ENCODE assay signal across 8 cellular contexts in the genomic region with DNA sequence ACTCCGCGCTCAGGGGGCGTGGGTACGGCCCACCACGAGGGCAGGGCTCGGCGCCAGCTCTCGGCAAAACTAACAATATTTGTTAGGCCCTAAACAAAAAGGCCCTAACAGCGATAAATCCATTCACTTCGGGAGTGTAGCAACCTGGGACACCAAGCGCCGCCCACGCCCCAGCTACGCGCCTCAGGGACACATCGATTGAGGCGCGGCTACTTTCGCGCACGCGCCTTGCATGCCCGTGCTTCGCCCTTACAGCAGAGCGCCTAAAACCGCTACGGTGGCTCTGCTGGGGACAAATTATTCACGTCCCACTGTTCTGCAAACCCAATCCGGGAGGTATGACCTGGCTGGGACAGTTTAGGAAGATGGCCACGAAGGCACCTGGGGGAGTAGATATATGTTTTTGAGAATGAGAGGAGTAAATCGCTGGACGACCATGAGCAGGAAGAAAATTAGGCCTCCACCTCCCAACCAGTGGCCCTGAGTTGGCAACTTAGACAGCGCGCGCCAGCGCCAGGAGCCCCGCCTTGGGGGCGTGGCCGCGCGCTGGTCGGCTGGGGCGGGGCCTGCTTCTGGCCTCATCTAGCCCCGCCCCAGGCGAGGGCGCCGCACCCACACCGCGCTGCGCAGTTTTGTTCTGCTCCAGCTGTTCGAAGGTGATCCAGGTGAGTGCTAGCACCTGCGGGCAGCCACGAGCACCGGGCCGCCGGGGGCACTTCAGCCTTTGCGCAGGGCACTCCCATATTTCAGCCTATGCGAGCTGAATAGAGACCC. TPM values are rescaled to one million over a fixed set of nuclear protein-coding genes. Genes with fewer than 3 reads are reported as not detected.
A peak's percentile ranks its signal among the peaks of the same experiment; 100 is the strongest.
DNase-seq lines count a peak whose midpoint lies in the region; ATAC-seq, FAIRE-seq and TF ChIP-seq lines count a peak whose summit lies in the region.

Gene MGST3 (plus strand): TSS at position 606 of the 774 bp plus-strand sequence. CDS start 18,614 bp downstream, outside the sequence.

- TF ChIP-seq CTCF in MM.1S (IDR thresholded peaks at IDR 0.05; ENCODE audit: low read length) (no peak), fibroblast of the aortic adventitia (IDR thresholded peaks at IDR 0.05; ENCODE audit: insufficient read depth, low read length) (no peak)

- H3K27ac ChIP-seq in MM.1S (ENCODE audit: low read length), result peak within 1 kb of the TSS; percentile 86

- H3K4me3 Mint-ChIP-seq in natural killer cell treated with Interleukin-12 subunit alpha and Interleukin-12 subunit beta and Interleukin-15 and Interleukin-18, amount 100 ng/mL, for 72 hours, result no peak within 1 kb of the TSS

- no peaks in the 10 kb centered on the region for H3K27me3 ChIP-seq in MM.1S (replicated peaks; ENCODE audit: insufficient read depth, low read length)

- H3K4me2 ChIP-seq in MM.1S (ENCODE audit: low read depth, low read length), result peak within 1 kb of the TSS; percentile 86

- peaks cover 5% of the 10 kb centered on the region for H3K4me1 ChIP-seq in MM.1S (ENCODE audit: low read length)

- H3F3A ChIP-seq in MM.1S (ENCODE audit: insufficient read depth, low read length), result peaks cover 21% of the 10 kb centered on the region

- peak; percentile 92 for DNase-seq in HCEC 1CT
- peak; percentile 100 for DNase-seq in MM.1S
- DNase-seq in SHP77 treated with DMSO at 0.1 percent for 48 hours (lab: John Stamatoyannopoulos, UW), result peak; percentile 97
- peak; percentile 97 for DNase-seq in activated effector memory CD4-positive, alpha-beta T cell treated with anti-CD3 and anti-CD28 coated beads, Interleukin-2, amount 50 U/mL, for 16 hours
- peak; percentile 98 for DNase-seq in fibroblast of the aortic adventitia (ENCODE audit: low read depth)
- peak; percentile 94 for DNase-seq in natural killer cell treated with Interleukin-12 subunit alpha and Interleukin-12 subunit beta and Interleukin-15 and Interleukin-18, amount 100 ng/mL, for 72 hours (ENCODE audit: low spot score)
- peak; percentile 95 for DNase-seq in stimulated activated naive CD8-positive, alpha-beta T cell treated with anti-CD3 and anti-CD28 coated beads, Interleukin-15, Interleukin-2, amounts not matched to agents 100 U/mL and 50 U/mL, for 24 hours

- no peaks in the 10 kb centered on the region for H3K36me3 ChIP-seq in MM.1S (replicated peaks; ENCODE audit: insufficient read depth, low read length)

- no peaks in the 10 kb centered on the region for H3K36me3 Mint-ChIP-seq in natural killer cell treated with Interleukin-12 subunit alpha and Interleukin-12 subunit beta and Interleukin-15 and Interleukin-18, amount 100 ng/mL, for 72 hours

- H3K4me3 ChIP-seq in MM.1S (ENCODE audit: low read length) (peak within 1 kb of the TSS; percentile 77), fibroblast of the aortic adventitia (ENCODE audit: low read depth, low read length) (peak within 1 kb of the TSS; percentile 97)

- peaks cover 14 to 23% of the 10 kb centered on the region in 2 donors for H3K4me1 Mint-ChIP-seq in natural killer cell treated with Interleukin-12 subunit alpha and Interleukin-12 subunit beta and Interleukin-15 and Interleukin-18, amount 100 ng/mL, for 72 hours (ENCODE audit: low read depth in 2 of 2)

- peaks cover 23% of the 10 kb centered on the region for H3K79me2 ChIP-seq in MM.1S (ENCODE audit: low read length)

- H3K27ac Mint-ChIP-seq in natural killer cell treated with Interleukin-12 subunit alpha and Interleukin-12 subunit beta and Interleukin-15 and Interleukin-18, amount 100 ng/mL, for 72 hours, result no peak within 1 kb of the TSS

- peak within 1 kb of the TSS; percentile 88 for H2AFZ ChIP-seq in MM.1S (ENCODE audit: low read length)

- H4K20me1 ChIP-seq in MM.1S (ENCODE audit: insufficient read depth, low read length), result no peaks in the 10 kb centered on the region

- H3K27me3 Mint-ChIP-seq in natural killer cell treated with Interleukin-12 subunit alpha and Interleukin-12 subunit beta and Interleukin-15 and Interleukin-18, amount 100 ng/mL, for 72 hours, result peaks cover 0 to 6% of the 10 kb centered on the region in 2 donors

- peak; percentile 66 for FAIRE-seq in G401.6 (lab: Jason Lieb, UNC)

- no peaks in the 10 kb centered on the region for H3K9me3 Mint-ChIP-seq in natural killer cell treated with Interleukin-12 subunit alpha and Interleukin-12 subunit beta and Interleukin-15 and Interleukin-18, amount 100 ng/mL, for 72 hours

- peak; percentile 97 to 98 for ATAC-seq in natural killer cell treated with Interleukin-12 subunit alpha and Interleukin-12 subunit beta and Interleukin-15 and Interleukin-18, amount 100 ng/mL, for 72 hours
- peak; percentile 91 for ATAC-seq in stimulated activated naive CD8-positive, alpha-beta T cell treated with anti-CD3 and anti-CD28 coated beads, Interleukin-15, Interleukin-2, amounts not matched to agents 100 U/mL and 50 U/mL, for 24 hours

- H3K9me2 ChIP-seq in MM.1S (replicated peaks; ENCODE audit: insufficient read depth, low read length), result no peaks in the 10 kb centered on the region

- peak within 1 kb of the TSS; percentile 77 for H3K9ac ChIP-seq in MM.1S (ENCODE audit: low read length)

- no peaks in the 10 kb centered on the region for H3K9me3 ChIP-seq in MM.1S (replicated peaks; ENCODE audit: insufficient read depth, low read length)

RNA-seq across cellular contexts. Expression of gene MGST3, which starts in this region (rescaled TPM):
- total RNA-seq in fibroblast of the aortic adventitia (ENCODE audit: low replicate concordance), result 178 and 183 TPM in 2 replicates
- total RNA-seq in natural killer cell treated with Interleukin-12 subunit alpha and Interleukin-12 subunit beta and Interleukin-15 and Interleukin-18, amount 100 ng/mL, for 72 hours, result 10 to 100 TPM; 19.5 to 29.5 TPM

Comparison
In these comparisons a context has a peak if more than half of its experiments do, and no peak if none do; other contexts are left out.
1. Peak in every context shown above with its lines: DNase-seq, ATAC-seq, H3K4me3 ChIP-seq and H3K27ac ChIP-seq.